ENCODE assay signal across 8 cellular contexts in the genomic region with DNA sequence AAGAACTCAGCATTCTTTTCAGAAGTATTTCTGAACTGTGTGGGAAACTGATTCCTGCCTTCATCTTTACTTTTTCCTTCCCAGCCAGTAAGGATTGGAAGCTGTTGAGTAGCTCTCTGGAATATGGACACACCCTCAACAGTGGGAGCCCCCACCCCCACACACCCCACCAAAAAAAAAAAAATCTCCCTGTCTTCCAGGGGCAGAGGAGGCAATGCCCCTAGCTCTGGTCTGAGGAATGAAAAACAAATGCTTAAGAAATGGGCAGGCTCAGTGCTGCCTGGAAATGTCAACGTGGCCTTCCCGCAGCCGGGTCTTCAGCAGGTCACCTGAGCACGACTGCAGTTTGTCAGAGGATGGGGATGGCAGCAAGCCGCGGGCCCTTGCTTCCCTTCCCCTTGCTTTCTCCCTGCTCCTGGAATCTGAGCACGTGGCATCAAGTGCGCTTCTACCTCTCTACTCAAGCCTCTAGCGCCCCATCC. TPM values are rescaled to one million over a fixed set of nuclear protein-coding genes. Genes with fewer than 3 reads are reported as not detected.
DNase-seq lines count a peak whose midpoint lies in the region; ATAC-seq and TF ChIP-seq lines count a peak whose summit lies in the region.

No MANE protein-coding gene starts in this region.

- no peak; the same call in 2 of the 3 replicates for ATAC-seq in DND-41 (ENCODE audit: insufficient read depth, low read depth)
- ATAC-seq in GM21786 (IDR thresholded peaks at IDR 0.05; ENCODE audit: unreplicated experiment) = peak; percentile 11
- ATAC-seq in HG03097 (IDR thresholded peaks at IDR 0.05; ENCODE audit: low FRiP score, unreplicated experiment) = no peak

- H3K27ac ChIP-seq in DND-41 (ENCODE audit: low read length) (peak overlapping the region; percentile 74), SJCRH30 (peak overlapping the region; percentile 75), substantia nigra (ENCODE audit: low read depth, low read length, poor library complexity, severe bottlenecking) (peak overlapping the region; percentile 60)

- H3K79me2 ChIP-seq in DND-41 (ENCODE audit: insufficient read depth, low read length) = peaks cover 30% of the 10 kb centered on the region

- H3K4me3 ChIP-seq in DND-41 (ENCODE audit: low read depth in 1 of 2, low read length in 2 of 2) = peak overlapping the region; percentile 20 to 66; a peak in 3 of 4 replicates
- peak overlapping the region; percentile 94 for H3K4me3 ChIP-seq in SJCRH30
- peak overlapping the region; percentile 69 for H3K4me3 ChIP-seq in iPS-15b (ENCODE audit: low read depth, low read length)

- no peak for TF ChIP-seq CTCF in DND-41 (IDR thresholded peaks at IDR 0.05; ENCODE audit: borderline replicate concordance, extremely low read depth, low read length, poor library complexity, severe bottlenecking)

- H2AFZ ChIP-seq in DND-41 (ENCODE audit: low read depth, low read length) = peak overlapping the region; percentile 55; the same call in 1 of the 2 replicates

- DNase-seq in DND-41 = no peak
- DNase-seq in SJCRH30 = peak in 1 of 2 experiments; percentile 32
- DNase-seq in substantia nigra (lab: John Stamatoyannopoulos, UW) = peak in 1 of 49 donors; percentile 43
- no peak for DNase-seq in activated T-cell treated with anti-CD3 and anti-CD28 coated beads, Interleukin-2, amount 50 U/mL, for 48 hours
- DNase-seq in activated naive CD4-positive, alpha-beta T cell (lab: John Stamatoyannopoulos, UW) = no peak

- peaks cover 34% of the 10 kb centered on the region; the same call in 1 of the 2 replicates for H4K20me1 ChIP-seq in DND-41 (ENCODE audit: insufficient read depth, low read length)

- H3K27me3 ChIP-seq in DND-41 (ENCODE audit: insufficient read depth, low read length, poor library complexity) = no peaks in the 10 kb centered on the region
- H3K27me3 ChIP-seq in SJCRH30 = no peaks in the 10 kb centered on the region
- peaks cover 49% of the 10 kb centered on the region for H3K27me3 ChIP-seq in iPS-15b (ENCODE audit: control insufficient read depth, insufficient read depth, low read length)

- H3K36me3 ChIP-seq in DND-41 (ENCODE audit: insufficient read depth, low read length) (peaks cover 41% of the 10 kb centered on the region), SJCRH30 (peaks cover 48% of the 10 kb centered on the region), iPS-15b (ENCODE audit: control insufficient read depth, insufficient read depth, low read length) (peaks cover 16% of the 10 kb centered on the region)

- H3K9ac ChIP-seq in DND-41 (ENCODE audit: low read depth, low read length) (peak overlapping the region; percentile 56), iPS-15b (ENCODE audit: low read depth, low read length) (no peak overlapping the region)

- H3K9me3 ChIP-seq in DND-41 (ENCODE audit: insufficient read depth, low read length, severe bottlenecking) = no peaks in the 10 kb centered on the region
- H3K9me3 ChIP-seq in SJCRH30 (replicated peaks) = no peaks in the 10 kb centered on the region
- H3K9me3 ChIP-seq in iPS-15b (ENCODE audit: control insufficient read depth, insufficient read depth, low read length) = no peaks in the 10 kb centered on the region

- H3K4me1 ChIP-seq in DND-41 (ENCODE audit: insufficient read depth, low read length) (peaks cover 58% of the 10 kb centered on the region), SJCRH30 (peaks cover 17% of the 10 kb centered on the region), iPS-15b (ENCODE audit: control insufficient read depth, insufficient read depth, low read length) (peaks cover 11% of the 10 kb centered on the region)

- H3K4me2 ChIP-seq in DND-41 (ENCODE audit: insufficient read depth, low read length) = peak overlapping the region; percentile 76

RNA-seq across cellular contexts. Expression of a gene that starts 0.5 kb away (rescaled TPM):
- 96.7 and 101 TPM in 2 replicates for total RNA-seq in SJCRH30 (2014; rRNA removed; shearing (Covaris generic))

RNA-seq across cellular contexts. Expression of a gene that starts 14.6 kb away (rescaled TPM):
- total RNA-seq in SJCRH30 (2014; rRNA removed; shearing (Covaris generic)) = 1.2 and 1.5 TPM in 2 replicates

Comparison
In these comparisons a context has a peak if more than half of its experiments do, and no peak if none do; other contexts are left out.
1. H3K4me3 ChIP-seq: peak in every context shown above with its lines; median percentile 94 in SJCRH30; 69 in iPS-15b; 43 in DND-41.